ENCODE assay signal across 13 cellular contexts in genomic region chr12:122909442-122910288, GRCh38. TPM values are rescaled to one million over a fixed set of nuclear protein-coding genes. Genes with fewer than 3 reads are reported as not detected.
DNase-seq lines count a peak whose midpoint lies in the region; ATAC-seq and TF ChIP-seq lines count a peak whose summit lies in the region.
"Had no signal": no experiment of that assay in that cellular context is flagged by ENCODE, and none has a peak within 500 bp of the region (broad histone marks: within the 10 kb centered on the region; RNA-seq: fewer than 3 reads in every experiment).

No MANE protein-coding gene starts in this region.

- H3K36me3 ChIP-seq in BLaER1 treated with 17β-estradiol and CSF1 and Interleukin-3, amounts not matched to agents 10 nM and 100 nM, result no peaks in the 10 kb centered on the region

- DNase-seq in NCI-H2029 treated with DMSO at 0.1 percent for 48 hours (lab: John Stamatoyannopoulos, UW) (peak; percentile 55), myocyte (ENCODE audit: low read depth) (peak; percentile 91), GM19238 (ENCODE audit: insufficient read length, low spot score) (no peak)
- DNase-seq: activated T-cell treated with anti-CD3 and anti-CD28 coated beads, Interleukin-2, amount 50 U/mL, for 48 hours; AML-193; effector CD8-positive, alpha-beta T cell; immature natural killer cell; NCI-H187 treated with DMSO at 0.1 percent for 48 hours had no signal

- H4K20me1 ChIP-seq in BLaER1 treated with 17β-estradiol and CSF1 and Interleukin-3, amounts not matched to agents 10 nM and 100 nM, result no peaks in the 10 kb centered on the region

- peak overlapping the region; percentile 32 to 83 (median 77); a peak in 21 of 22 replicates for H3K4me2 ChIP-seq in BLaER1 treated with 17β-estradiol and CSF1 and Interleukin-3, amounts not matched to agents 10 nM and 100 nM

- H3K4me3 Mint-ChIP-seq in brain, result peak overlapping the region in 3 of 5 experiments; percentile 2 to 42 (median 4)
- H3K4me3 Mint-ChIP-seq: immature natural killer cell had no signal

- H3K9me3 Mint-ChIP-seq in brain, result peaks cover 0 to 7% (median 5%) of the 10 kb centered on the region in 5 experiments
- H3K9me3 Mint-ChIP-seq: immature natural killer cell had no signal

- peaks cover 22% of the 10 kb centered on the region for H3K4me1 Mint-ChIP-seq in brain
- H3K4me1 Mint-ChIP-seq: immature natural killer cell had no signal

- TF ChIP-seq CTCF in brain (conservative IDR thresholded peaks at IDR 0.05), result no peak

- H3K4me3 ChIP-seq in BLaER1 treated with 17β-estradiol and CSF1 and Interleukin-3, amounts not matched to agents 10 nM and 100 nM, result no peak overlapping the region; a peak in 1 of 20 replicates

- H3K4me1 ChIP-seq in BLaER1 treated with 17β-estradiol and CSF1 and Interleukin-3, amounts not matched to agents 10 nM and 100 nM, result peaks cover 4 to 41% (median 24%) of the 10 kb centered on the region in 10 experiments; a peak in 19 of 20 replicates

- H3K27me3 ChIP-seq in BLaER1 treated with 17β-estradiol and CSF1 and Interleukin-3, amounts not matched to agents 10 nM and 100 nM, result no peaks in the 10 kb centered on the region

- peak overlapping the region in 4 of 11 experiments; percentile 11 to 48 (median 37); a peak in 8 of 22 replicates for H3K9ac ChIP-seq in BLaER1 treated with 17β-estradiol and CSF1 and Interleukin-3, amounts not matched to agents 10 nM and 100 nM

- no peaks in the 10 kb centered on the region for H3K27me3 Mint-ChIP-seq in brain

- H3K36me3 Mint-ChIP-seq in brain, result peaks cover 8% of the 10 kb centered on the region
- H3K36me3 Mint-ChIP-seq: immature natural killer cell had no signal

- ATAC-seq in GM19351 (IDR thresholded peaks at IDR 0.05; ENCODE audit: unreplicated experiment), result no peak
- ATAC-seq in HG03432 (IDR thresholded peaks at IDR 0.05; ENCODE audit: unreplicated experiment), result no peak
- ATAC-seq in HG02642 (IDR thresholded peaks at IDR 0.05; ENCODE audit: poor library complexity, unreplicated experiment), result no peak

- peak overlapping the region in 7 of 11 experiments; percentile 31 to 56 (median 48); a peak in 13 of 22 replicates for H3K27ac ChIP-seq in BLaER1 treated with 17β-estradiol and CSF1 and Interleukin-3, amounts not matched to agents 10 nM and 100 nM

- H3K9me3 ChIP-seq in BLaER1 treated with 17β-estradiol and CSF1 and Interleukin-3, amounts not matched to agents 10 nM and 100 nM (replicated peaks in 1 of 11), result no peaks in the 10 kb centered on the region

- H3K27ac Mint-ChIP-seq in brain, result peak overlapping the region in 4 of 5 experiments; percentile 65 to 89 (median 80)

RNA-seq across cellular contexts. Expression of gene VPS37B, which starts 13.7 kb away (rescaled TPM):
- polyA plus RNA-seq in brain (ENCODE audit: insufficient read depth, low read depth, low replicate concordance), result 17.2 TPM
- total RNA-seq in myocyte, result 82.4 and 86.7 TPM in 2 replicates
- polyA plus RNA-seq in myocyte (2012), result 51.3 TPM

RNA-seq across cellular contexts. Expression of gene ABCB9, which starts 56.6 kb away (rescaled TPM):
- polyA plus RNA-seq in brain (ENCODE audit: insufficient read depth, low read depth, low replicate concordance), result 7.9 TPM
- 6.9 and 10.4 TPM in 2 replicates for total RNA-seq in myocyte
- polyA plus RNA-seq in myocyte (2012), result 6.4 TPM
